ENCODE assay signal across 2 cellular contexts in the genomic region with DNA sequence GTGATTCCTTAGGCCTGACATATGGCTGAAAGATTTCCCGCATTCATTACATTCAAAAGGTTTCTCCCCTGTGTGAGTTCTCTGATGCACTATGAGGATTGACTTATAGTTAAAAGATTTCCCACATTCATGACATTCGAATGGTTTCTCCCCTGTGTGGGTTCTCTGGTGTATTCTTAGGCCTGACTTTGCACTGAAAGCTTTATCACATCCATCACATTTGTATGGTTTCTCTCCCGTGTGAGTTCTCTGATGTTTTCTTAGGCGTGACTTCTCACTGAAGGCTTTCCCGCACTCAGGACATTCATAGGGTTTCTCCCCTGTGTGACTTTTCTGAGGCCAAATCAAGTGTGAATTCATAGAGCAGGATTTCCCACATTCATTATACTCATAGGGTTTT.
TF ChIP-seq lines count a peak whose summit lies in the region.

No MANE protein-coding gene starts in this region.

TF ChIP-seq in HCT116, 20 proteins besides CTCF, POLR2A, EP300 and RAD21:
- TF ChIP-seq ZNF274 (IDR thresholded peaks at IDR 0.05; ENCODE audit: low read depth, low read length) (peak; percentile 99), FOSL1 (IDR thresholded peaks at IDR 0.05; ENCODE audit: low read depth) (no peak)

TF ChIP-seq in endothelial cell of umbilical vein, 7 proteins besides CTCF, POLR2A, EP300 and RAD21:
- TF ChIP-seq POLR2AphosphoS5 (IDR thresholded peaks at IDR 0.05; ENCODE audit: insufficient read depth, low read depth, low read length) (no peak), GATA2 (IDR thresholded peaks at IDR 0.05; ENCODE audit: insufficient read depth, insufficient read length, low read depth, low read length) (no peak), JUN (IDR thresholded peaks at IDR 0.05; ENCODE audit: borderline replicate concordance, insufficient read depth, insufficient read length, low read depth) (no peak), EZH2 (IDR thresholded peaks at IDR 0.05; ENCODE audit: borderline replicate concordance, low read depth, low read length, severe bottlenecking) (no peak), FOS (IDR thresholded peaks at IDR 0.05; ENCODE audit: borderline replicate concordance, insufficient read depth, low read length) (no peak), MYC (IDR thresholded peaks at IDR 0.05; ENCODE audit: low read depth, low read length) (no peak), MAX (IDR thresholded peaks at IDR 0.05; ENCODE audit: insufficient read depth, insufficient read length) (no peak)
